ENCODE assay signal across 10 cellular contexts in the genomic region with DNA sequence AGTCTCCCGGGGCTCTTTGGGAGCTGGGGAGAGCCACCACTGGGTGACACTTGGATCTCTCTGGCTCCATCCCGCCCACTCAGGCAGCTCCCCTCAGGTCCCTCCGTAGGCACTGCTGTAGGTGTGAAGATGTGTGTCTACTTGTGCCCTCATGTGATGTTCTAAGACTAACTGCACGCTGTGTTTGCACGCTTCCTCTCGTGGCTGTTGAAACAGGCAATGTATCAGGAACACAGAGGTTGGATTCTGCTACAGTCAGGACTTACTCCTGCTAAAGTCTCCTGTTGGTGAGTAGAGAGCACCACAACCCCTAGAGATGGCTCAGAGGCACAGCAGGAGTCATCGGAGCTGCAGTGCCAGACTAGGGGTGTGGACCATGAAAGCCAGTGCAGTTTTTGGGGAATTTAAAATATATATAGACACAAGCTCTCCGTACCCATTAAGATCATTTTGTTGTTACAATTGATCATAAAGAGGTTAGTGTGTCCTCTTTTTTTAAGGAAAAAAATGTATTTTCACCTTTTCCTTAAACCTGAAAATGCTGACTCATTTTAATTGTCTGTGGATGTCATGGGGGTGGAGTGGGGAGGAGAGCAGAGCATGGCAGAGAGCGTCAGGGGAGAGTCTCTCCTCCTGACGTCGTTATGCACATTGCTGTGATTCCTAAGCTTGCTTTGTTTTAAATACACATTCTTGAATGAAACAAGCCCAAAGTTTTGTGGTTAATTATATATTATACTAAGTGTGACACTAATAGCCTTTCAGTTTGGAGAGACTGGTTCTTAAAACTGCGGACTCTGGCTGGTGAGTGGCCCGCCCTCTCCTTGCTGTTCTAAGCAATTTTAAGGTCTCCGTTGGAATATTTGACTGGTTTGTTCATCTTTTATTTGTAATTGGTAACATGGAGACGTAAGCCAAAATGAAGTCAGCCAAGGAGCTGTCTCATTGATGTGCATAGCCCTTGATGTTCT. TPM values are rescaled to one million over a fixed set of nuclear protein-coding genes. Genes with fewer than 3 reads are reported as not detected.
DNase-seq lines count a peak whose midpoint lies in the region; ATAC-seq lines count a peak whose summit lies in the region.
"Had no signal": no experiment of that assay in that cellular context is flagged by ENCODE, and none has a peak within 500 bp of the region (broad histone marks: within the 10 kb centered on the region; RNA-seq: fewer than 3 reads in every experiment).

No MANE protein-coding gene starts in this region.

- H3K4me1 ChIP-seq in SJSA1 (replicated peaks): peaks cover 14% of the 10 kb centered on the region

- no peaks in the 10 kb centered on the region for H3K27me3 ChIP-seq in SJSA1 (replicated peaks)

- intact Hi-C loops in sciatic nerve (cut with DNase I): no loop called here

- H3K36me3 ChIP-seq in SJSA1: peaks cover 82% of the 10 kb centered on the region

- ATAC-seq in sciatic nerve (peak; percentile 65), HG03196 (IDR thresholded peaks at IDR 0.05; ENCODE audit: unreplicated experiment) (no peak), HG02884 (IDR thresholded peaks at IDR 0.05; ENCODE audit: unreplicated experiment) (no peak)
- ATAC-seq: stimulated activated memory B cell treated with anti-CD40 and anti-IgM and Interleukin-4, amounts not matched to agents 10 μg/mL and 1 μg/mL and 100 μg/mL, for 72 hours had no signal

- H3K27ac ChIP-seq in SJSA1: peak overlapping the region; percentile 82

- no peaks in the 10 kb centered on the region for H3K9me3 ChIP-seq in SJSA1 (replicated peaks)

- no peak overlapping the region for H3K4me3 ChIP-seq in SJSA1
- H3K4me3 ChIP-seq: skin epidermis had no signal

- DNase-seq in GM03348 (ENCODE audit: low spot score) (peak; percentile 77), SJSA1 (ENCODE audit: low read depth in 1 of 2, low spot score in 2 of 2) (peak; percentile 80 to 91), fibroblast of the conjunctiva (ENCODE audit: low read depth) (peak; percentile 35), sciatic nerve (ENCODE audit: low spot score) (no peak), NCI-H2171 (lab: John Stamatoyannopoulos, UW) (no peak), COLO829 (ENCODE audit: low spot score) (no peak)

RNA-seq across cellular contexts. Expression of gene CTTN, which starts 16.2 kb away (rescaled TPM):
- total RNA-seq in SJSA1 (2014; rRNA removed; shearing (Covaris generic)): 747 and 1,035 TPM in 2 replicates
- total RNA-seq in sciatic nerve: 264 TPM

Comparison
In these comparisons a context has a peak if more than half of its experiments do, and no peak if none do; other contexts are left out.
1. DNase-seq: peak in GM03348 (single experiment), SJSA1 (2 of 2) and fibroblast of the conjunctiva (single experiment); none in sciatic nerve (single experiment), NCI-H2171 (single experiment) and COLO829 (single experiment).